Comparison of ENCODE assay signal across 8 cellular contexts in the genomic region with DNA sequence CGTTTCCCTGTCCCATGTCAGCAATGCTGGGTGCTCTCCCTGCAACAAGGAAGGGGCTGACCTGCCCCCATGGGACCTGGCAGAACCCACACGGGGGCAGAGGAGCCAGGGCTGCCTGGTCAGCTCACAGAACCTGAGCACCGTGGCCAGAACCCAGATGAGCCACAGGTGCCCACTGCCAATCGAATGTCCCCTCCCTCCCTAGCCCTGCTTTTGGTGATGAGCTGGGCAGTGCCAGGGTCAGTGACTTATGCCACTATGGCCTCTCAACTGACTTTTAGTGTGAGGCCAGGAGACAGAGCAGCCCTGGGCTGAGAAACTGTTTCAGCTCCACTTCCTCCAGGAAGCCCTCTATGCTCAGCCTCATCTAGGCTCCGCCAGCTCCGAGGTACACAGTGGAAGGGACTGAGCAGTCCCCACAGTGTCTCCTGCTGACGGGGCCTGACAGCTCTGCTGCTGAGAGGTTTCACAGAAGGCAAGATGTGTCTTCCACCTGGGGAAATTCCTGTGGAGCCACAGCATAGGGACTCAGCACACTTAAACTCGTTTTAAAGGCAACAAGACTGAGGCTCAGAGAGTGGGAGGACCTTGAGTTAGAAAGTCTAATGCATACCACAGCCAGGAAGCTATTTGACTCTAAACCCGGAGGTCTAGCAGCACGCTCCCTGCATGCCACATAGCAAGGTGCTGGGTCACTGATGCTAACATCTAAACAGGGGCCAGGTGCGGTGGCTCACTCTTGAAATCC. TPM values are rescaled to one million over a fixed set of nuclear protein-coding genes. Genes with fewer than 3 reads are reported as not detected.
DNase-seq lines count a peak whose midpoint lies in the region; ATAC-seq, FAIRE-seq and TF ChIP-seq lines count a peak whose summit lies in the region.

No MANE protein-coding gene starts in this region.

- H3K4me3 Mint-ChIP-seq in central memory CD8-positive, alpha-beta T cell: peak overlapping the region; percentile 69

- peaks cover 23% of the 10 kb centered on the region for H3K36me3 Mint-ChIP-seq in central memory CD8-positive, alpha-beta T cell (ENCODE audit: insufficient read depth)

- TF ChIP-seq CTCF in sigmoid colon (IDR thresholded peaks at IDR 0.05): no peak

- TF ChIP-seq EP300 in sigmoid colon (IDR thresholded peaks at IDR 0.05): no peak

- H3K27me3 Mint-ChIP-seq in central memory CD8-positive, alpha-beta T cell: no peaks in the 10 kb centered on the region

- peaks cover 79% of the 10 kb centered on the region for H3K4me1 Mint-ChIP-seq in central memory CD8-positive, alpha-beta T cell

- H3K27me3 ChIP-seq in sigmoid colon: no peaks in the 10 kb centered on the region

- no peak for TF ChIP-seq POLR2A in sigmoid colon (IDR thresholded peaks at IDR 0.05)

- no peaks in the 10 kb centered on the region for H3K9me3 Mint-ChIP-seq in central memory CD8-positive, alpha-beta T cell

- ATAC-seq in SK-N-SH treated with all-trans-retinoic acid at 6 μM for 48 hours: no peak
- ATAC-seq in central memory CD8-positive, alpha-beta T cell (replicated peaks; ENCODE audit: extremely low read depth, poor library complexity, severe bottlenecking): peak; percentile 47
- no peak for ATAC-seq in GM19351 (IDR thresholded peaks at IDR 0.05; ENCODE audit: unreplicated experiment)
- ATAC-seq in HG02870 (IDR thresholded peaks at IDR 0.05; ENCODE audit: unreplicated experiment): no peak

- peaks cover 0 to 48% (median 34%) of the 10 kb centered on the region in 4 donors for H3K4me1 ChIP-seq in sigmoid colon

- intact Hi-C loops in sigmoid colon (cut with DNase I): no loop called here

- H3K4me3 ChIP-seq in sigmoid colon: no peak overlapping the region

- WGBS in sigmoid colon, 2 donors: 64 to 83% methylated on average over 11 of the region's 11 CpGs

- FAIRE-seq in GM18507 (lab: Jason Lieb, UNC): peak; percentile 66

- H3K9me3 ChIP-seq in sigmoid colon: no peaks in the 10 kb centered on the region

- DNase-seq in GM18507 (ENCODE audit: extremely low spot score, insufficient read length, low read depth) (no peak), sigmoid colon (no peak), NCI-H1417 treated with DMSO at 0.1 percent for 48 hours (lab: John Stamatoyannopoulos, UW) (no peak), NCI-H345 (lab: John Stamatoyannopoulos, UW) (no peak)
- peak in 1 of 2 donors; percentile 37 for DNase-seq in central memory CD8-positive, alpha-beta T cell (ENCODE audit: low spot score in 2 of 2)

- peak overlapping the region; percentile 70 to 77 (median 75) for H3K27ac ChIP-seq in sigmoid colon

- H3K36me3 ChIP-seq in sigmoid colon: no peaks in the 10 kb centered on the region

- H3K27ac Mint-ChIP-seq in central memory CD8-positive, alpha-beta T cell (ENCODE audit: low read depth): peak overlapping the region; percentile 95

TF ChIP-seq in SK-N-SH treated with all-trans-retinoic acid at 6 μM for 48 hours, 23 proteins besides CTCF, POLR2A, EP300 and RAD21:
- TF ChIP-seq ZFP30 (CRISPR knock-in tag; IDR thresholded peaks at IDR 0.05) (peak; percentile 51; the same call in 1 of the 2 replicates), RARB (CRISPR knock-in tag; IDR thresholded peaks at IDR 0.05) (no peak)

RNA-seq across cellular contexts. Expression of gene ADA, which starts 6.9 kb away (rescaled TPM):
- total RNA-seq in sigmoid colon: 10 to 100 TPM in 3 of 4 donors, 1 to 10 TPM in 1; 4.3 to 17.1 (median 11.7) TPM
- polyA plus RNA-seq in sigmoid colon: 10 to 100 TPM in 1 of 3 donors, 1 to 10 TPM in 2; 2.5 to 13.8 (median 4.8) TPM
